In genomic region chr12:77696183-77696582, GRCh38 we compare ENCODE assay signal across 18 cellular contexts.
"Had no signal": no experiment of that assay in that cellular context is flagged by ENCODE, and none has a peak within 500 bp of the region (broad histone marks: within the 10 kb centered on the region; RNA-seq: fewer than 3 reads in every experiment).

No MANE protein-coding gene starts in this region.

- H3K4me3 ChIP-seq: adrenal gland, ascending aorta, breast epithelium, coronary artery, esophagus squamous epithelium, heart right ventricle, psoas muscle, tibial artery had no signal

- H3K9me3 ChIP-seq: ascending aorta, breast epithelium, esophagus squamous epithelium, heart right ventricle, psoas muscle, tibial artery had no signal

- ATAC-seq: activated naive CD4-positive, alpha-beta T cell treated with anti-CD3 and anti-CD28 coated beads, Interleukin-2, amount 50 U/mL, for 72 hours; heart right ventricle; left cardiac atrium; natural killer cell treated with Interleukin-12 subunit alpha and Interleukin-12 subunit beta and Interleukin-15 and Interleukin-18, amount 100 ng/mL, for 72 hours; psoas muscle; right cardiac atrium; WTC11 had no signal

- H3K27me3 ChIP-seq: adrenal gland, ascending aorta, breast epithelium, esophagus squamous epithelium, heart right ventricle, tibial artery had no signal

- H3K4me1 ChIP-seq: adrenal gland, ascending aorta, breast epithelium, esophagus squamous epithelium, heart right ventricle, psoas muscle, tibial artery had no signal

- H3K27ac ChIP-seq: adrenal gland, ascending aorta, breast epithelium, coronary artery, esophagus squamous epithelium, heart right ventricle, psoas muscle, tibial artery had no signal

- H3K36me3 ChIP-seq: adrenal gland, ascending aorta, breast epithelium, esophagus squamous epithelium, heart right ventricle, tibial artery had no signal

- DNase-seq: activated gamma-delta T cell treated with Interleukin-2 at 50 U/mL for 16 hours; activated T-cell treated with anti-CD3 and anti-CD28 coated beads, Interleukin-2, amount 50 U/mL, for 1 hour; adrenal gland; esophagus squamous epithelium; heart right ventricle; islet precursor cell; left cardiac atrium; psoas muscle; right cardiac atrium; stimulated activated CD4-positive, alpha-beta T cell treated with anti-CD3 and anti-CD28 coated beads, Interleukin-12 subunit alpha, Interleukin-12 subunit beta, amount 100 ng/mL, for 4 hours; T-helper 9 cell; tibial artery had no signal
